Comparison of ENCODE assay signal across 1 cellular context in the genomic region with DNA sequence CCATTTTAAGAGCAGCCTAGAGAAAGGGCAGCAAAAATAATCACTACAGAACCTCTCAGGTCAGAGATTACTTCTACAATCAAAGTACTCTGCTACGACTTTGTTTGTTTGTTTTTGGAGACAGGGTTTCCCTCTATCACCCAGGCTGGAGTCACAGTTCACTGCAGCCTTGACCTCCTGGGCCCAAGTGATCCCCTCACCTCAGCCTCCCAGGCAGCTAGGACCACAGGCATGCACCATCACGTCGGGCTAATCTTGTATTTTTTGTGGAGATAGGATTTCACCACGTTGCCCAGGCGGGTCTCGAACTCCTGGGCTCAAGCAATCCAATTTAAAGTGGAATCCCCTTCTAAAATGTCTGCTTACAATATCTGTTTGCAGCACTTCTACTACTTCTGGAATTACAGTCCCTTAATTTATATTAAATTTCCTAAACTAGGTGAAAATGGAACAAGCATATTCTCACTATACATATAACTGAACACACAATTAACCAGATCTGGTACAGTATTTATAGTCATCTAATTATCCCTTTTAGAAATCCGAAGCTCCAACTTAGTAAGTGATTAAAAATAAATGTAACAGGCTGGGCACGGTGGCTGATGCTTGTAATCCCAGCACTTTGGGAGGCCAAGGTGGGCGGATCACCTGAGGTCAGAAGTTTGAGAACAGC.
TF ChIP-seq lines count a peak whose summit lies in the region.

No MANE protein-coding gene starts in this region.

TF ChIP-seq in HEK293, 187 proteins besides CTCF, POLR2A, EP300 and RAD21 (continued from another document):
- TF ChIP-seq, protein P1, sequence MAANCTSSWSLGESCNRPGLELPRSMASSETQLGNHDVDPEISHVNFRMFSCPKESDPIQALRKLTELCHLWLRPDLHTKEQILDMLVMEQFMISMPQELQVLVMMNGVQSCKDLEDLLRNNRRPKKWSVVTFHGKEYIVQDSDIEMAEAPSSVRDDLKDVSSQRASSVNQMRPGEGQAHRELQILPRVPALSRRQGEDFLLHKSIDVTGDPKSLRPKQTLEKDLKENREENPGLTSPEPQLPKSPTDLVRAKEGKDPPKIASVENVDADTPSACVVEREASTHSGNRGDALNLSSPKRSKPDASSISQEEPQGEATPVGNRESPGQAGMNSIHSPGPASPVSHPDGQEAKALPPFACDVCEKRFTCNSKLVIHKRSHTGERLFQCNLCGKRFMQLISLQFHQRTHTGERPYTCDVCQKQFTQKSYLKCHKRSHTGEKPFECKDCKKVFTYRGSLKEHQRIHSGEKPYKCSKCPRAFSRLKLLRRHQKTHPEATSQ (tag by site-specific recombination; IDR thresholded peaks at IDR 0.05), result no peak
- TF ChIP-seq WT1 (tag by site-specific recombination; IDR thresholded peaks at IDR 0.05) (0 out of 2 replicates have a peak, but pooled peaks have one; percentile 24), ZSCAN23 (tag by site-specific recombination; IDR thresholded peaks at IDR 0.05) (no peak)
- TF ChIP-seq, protein P2, sequence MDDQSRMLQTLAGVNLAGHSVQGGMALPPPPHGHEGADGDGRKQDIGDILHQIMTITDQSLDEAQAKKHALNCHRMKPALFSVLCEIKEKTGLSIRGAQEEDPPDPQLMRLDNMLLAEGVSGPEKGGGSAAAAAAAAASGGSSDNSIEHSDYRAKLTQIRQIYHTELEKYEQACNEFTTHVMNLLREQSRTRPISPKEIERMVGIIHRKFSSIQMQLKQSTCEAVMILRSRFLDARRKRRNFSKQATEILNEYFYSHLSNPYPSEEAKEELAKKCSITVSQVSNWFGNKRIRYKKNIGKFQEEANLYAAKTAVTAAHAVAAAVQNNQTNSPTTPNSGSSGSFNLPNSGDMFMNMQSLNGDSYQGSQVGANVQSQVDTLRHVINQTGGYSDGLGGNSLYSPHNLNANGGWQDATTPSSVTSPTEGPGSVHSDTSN (CRISPR knock-in tag; IDR thresholded peaks at IDR 0.05), result no peak
TF ChIP-seq in HEK293: peak in this region for 18.
